In genomic region chr5:149664666-149665415, GRCh38 we compare ENCODE assay signal across 20 cellular contexts.
A peak's percentile ranks its signal among the peaks of the same experiment; 100 is the strongest.
DNase-seq lines count a peak whose midpoint lies in the region; ATAC-seq, FAIRE-seq and TF ChIP-seq lines count a peak whose summit lies in the region.
"Had no signal": no experiment of that assay in that cellular context is flagged by ENCODE, and none has a peak within 500 bp of the region (broad histone marks: within the 10 kb centered on the region; RNA-seq: fewer than 3 reads in every experiment).

No MANE protein-coding gene starts in this region.

- no TSS peak for BruUV-seq in K562 (replicated peaks; lab: Mats Ljungman, UMichigan)

- H3K4me3 ChIP-seq in K562 (no peak overlapping the region), neuronal stem cell (ENCODE audit: low read length in 2 of 2) (no peak overlapping the region)
- H3K4me3 ChIP-seq: SJSA1 had no signal

- TF ChIP-seq CTCF in K562 (IDR thresholded peaks at IDR 0.05 in 2 of 3, conservative IDR thresholded peaks at IDR 0.05 in 1 of 3; ENCODE audit: insufficient read depth in 2 of 3, low read depth in 1 of 3, low read length in 3 of 3), result no peak

- H3K4me1 ChIP-seq in K562 (replicated peaks in 1 of 2; ENCODE audit: control insufficient read depth in 2 of 2, insufficient read depth in 2 of 2, low read length in 2 of 2), result peaks cover 15 to 22% of the 10 kb centered on the region in 2 experiments
- H3K4me1 ChIP-seq in neuronal stem cell (ENCODE audit: control insufficient read depth in 2 of 2, insufficient read depth in 1 of 2, low read depth in 1 of 2, low read length in 2 of 2), result no peaks in the 10 kb centered on the region
- H3K4me1 ChIP-seq: SJSA1 had no signal

- no peaks in the 10 kb centered on the region for H3K9me1 ChIP-seq in K562 (ENCODE audit: control insufficient read depth, insufficient read depth, low read length)

- H2BK15ac ChIP-seq in neuronal stem cell (ENCODE audit: low read length), result no peak overlapping the region

- H3K14ac ChIP-seq in neuronal stem cell (ENCODE audit: low read length), result no peak overlapping the region

- H3K36me3 ChIP-seq in K562 (ENCODE audit: control insufficient read depth, insufficient read depth, low read length) (no peaks in the 10 kb centered on the region), neuronal stem cell (replicated peaks in 1 of 2; ENCODE audit: control insufficient read depth in 2 of 2, insufficient read depth in 2 of 2, low read length in 2 of 2) (no peaks in the 10 kb centered on the region)
- H3K36me3 ChIP-seq: BE2C, SJSA1 had no signal

- H2AK5ac ChIP-seq in neuronal stem cell (ENCODE audit: low read depth, low read length), result peak overlapping the region; percentile 17

- intact Hi-C loops in left ventricle myocardium superior (cut with micrococcal nuclease), result no loop called here
- intact Hi-C loops in Right ventricle myocardium superior (cut with DNase I), result no loop called here
- intact Hi-C loops in K562 (cut with micrococcal nuclease), result no loop called here

- H3K27ac ChIP-seq in K562 (ENCODE audit: extremely low read depth, low read depth, low read length) (no peak overlapping the region), neuronal stem cell (replicated peaks; ENCODE audit: low read length) (no peak overlapping the region)
- H3K27ac ChIP-seq: HL-60, SJSA1 had no signal

- DNase-seq in left ventricle myocardium superior (no peak), Right ventricle myocardium superior (no peak), K562 (ENCODE audit: extremely low read depth in 1 of 4, low spot score in 3 of 4) (no peak), neuronal stem cell (ENCODE audit: low spot score) (no peak), G401 (ENCODE audit: low spot score) (no peak)
- no peak for DNase-seq in stimulated activated naive CD8-positive, alpha-beta T cell treated with anti-CD3 and anti-CD28 coated beads, Interleukin-15, Interleukin-2, amounts not matched to agents 100 U/mL and 50 U/mL, for 24 hours
- DNase-seq: BE2C, DMS79, H9, HFFc6, KG1, NCI-H1092, NCI-H1436, NCI-H187 treated with DMSO at 0.1 percent for 48 hours, NCI-H748 treated with DMSO at 0.1 percent for 48 hours had no signal

- H3K9me3 ChIP-seq in K562 (replicated peaks; ENCODE audit: control insufficient read depth, insufficient read depth, low read depth, low read length) (peaks cover 3% of the 10 kb centered on the region; the same call in 1 of the 2 replicates), neuronal stem cell (replicated peaks in 1 of 2; ENCODE audit: control insufficient read depth in 2 of 2, insufficient read depth in 1 of 2, low read depth in 1 of 2, low read length in 2 of 2) (no peaks in the 10 kb centered on the region)

- TF ChIP-seq POLR2A in K562 (conservative IDR thresholded peaks at IDR 0.05), result no peak

- no peak overlapping the region for H3K4me2 ChIP-seq in K562 (ENCODE audit: insufficient read depth, low read length)
- H3K4me2 ChIP-seq in neuronal stem cell (ENCODE audit: insufficient read depth, low read length, poor library complexity, severe bottlenecking), result no peak overlapping the region

- TF ChIP-seq EP300 in K562 (IDR thresholded peaks at IDR 0.05; ENCODE audit: low read length), result no peak

- H2BK12ac ChIP-seq in neuronal stem cell (ENCODE audit: low read length), result no peak overlapping the region

- H3K9ac ChIP-seq in K562 (ENCODE audit: insufficient read depth in 1 of 2, low read depth in 2 of 2, low read length in 2 of 2) (no peak overlapping the region), neuronal stem cell (ENCODE audit: low read depth, low read length, poor library complexity) (no peak overlapping the region)

- WGBS in K562 (ENCODE audit: insufficient coverage, low coverage, missing lambda C conversion rate), result 89% methylated on average over 11 of the region's 11 CpGs
- WGBS in neuronal stem cell (ENCODE audit: extremely low coverage in 2 of 2, insufficient read length in 2 of 2, insufficient replicate concordance in 1 of 2), 2 donors, result no CpG with 5 or more reads among the region's 11 CpGs

- H2BK5ac ChIP-seq in neuronal stem cell (ENCODE audit: low read length), result no peak overlapping the region

- H3K27me3 ChIP-seq in K562 (ENCODE audit: control insufficient read depth in 2 of 2, insufficient read depth in 2 of 2, low read length in 2 of 2) (no peaks in the 10 kb centered on the region), neuronal stem cell (ENCODE audit: control insufficient read depth in 3 of 3, insufficient read depth in 3 of 3, low read depth in 1 of 3, low read length in 3 of 3) (peaks cover 0 to 5% (median 0%) of the 10 kb centered on the region in 3 experiments)
- H3K27me3 ChIP-seq: BE2C had no signal

- POLR2A ChIA-PET in K562 (lab: Yijun Ruan, JAX), result interaction anchor here (0.7 to 1.4 kb wide), 2 partner anchors 8 to 293 kb away, joined by 3 read pairs; no protein-coding TSS in a partner anchor

- no peak for TF ChIP-seq RAD21 in K562 (CRISPR knock-in tag; conservative IDR thresholded peaks at IDR 0.05 in 1 of 2, IDR thresholded peaks at IDR 0.05 in 1 of 2)

- ATAC-seq in left ventricle myocardium superior (peak; percentile 35), Right ventricle myocardium superior (ENCODE audit: poor library complexity) (no peak), K562 (no peak), GM19035 (IDR thresholded peaks at IDR 0.05; ENCODE audit: unreplicated experiment) (no peak)
- no peak for ATAC-seq in stimulated activated naive CD8-positive, alpha-beta T cell treated with anti-CD3 and anti-CD28 coated beads, Interleukin-15, Interleukin-2, amounts not matched to agents 100 U/mL and 50 U/mL, for 24 hours
- ATAC-seq: HepG2 had no signal

- H4K20me1 ChIP-seq in K562 (replicated peaks; ENCODE audit: control insufficient read depth, insufficient read depth, low read length), result no peaks in the 10 kb centered on the region

- H2AFZ ChIP-seq in K562 (ENCODE audit: low read depth, low read length), result peak overlapping the region; percentile 29; the same call in 1 of the 2 replicates
- no peak overlapping the region for H2AFZ ChIP-seq in neuronal stem cell (ENCODE audit: low read length)

- H4K8ac ChIP-seq in neuronal stem cell (ENCODE audit: low read depth, low read length), result no peak overlapping the region

- peak overlapping the region; percentile 11 for H3K18ac ChIP-seq in neuronal stem cell (ENCODE audit: low read length)

- H3K4ac ChIP-seq in neuronal stem cell (ENCODE audit: low read length), result no peak overlapping the region

- H3K79me2 ChIP-seq in K562 (ENCODE audit: control insufficient read depth, insufficient read depth, low read length), result no peaks in the 10 kb centered on the region

- no peak overlapping the region for H3K23ac ChIP-seq in neuronal stem cell (ENCODE audit: low read depth, low read length, poor library complexity)

- H4K91ac ChIP-seq in neuronal stem cell (ENCODE audit: low read depth, low read length, poor library complexity), result no peak overlapping the region

- CTCF ChIA-PET in K562 (lab: Yijun Ruan, JAX; ENCODE audit: low intra/inter-chr PET ratio), result no interaction called here

- FAIRE-seq in K562 (lab: Jason Lieb, UNC), result no peak
- FAIRE-seq: D721Med, HepG2 had no signal

- H3K79me1 ChIP-seq in neuronal stem cell (ENCODE audit: low read depth, low read length), result no peaks in the 10 kb centered on the region

- H2BK120ac ChIP-seq in neuronal stem cell (ENCODE audit: low read depth, low read length), result no peak overlapping the region

- in situ Hi-C loops in K562 (cut with MboI) (no loop called here), G401 (cut with HindIII; ENCODE audit: low sequenced_read_pairs) (no loop called here)

TF ChIP-seq in K562, 482 proteins besides CTCF, POLR2A, EP300 and RAD21 (continues in another document):
- no peak for TF ChIP-seq CUX1 (CRISPR knock-in tag; IDR thresholded peaks at IDR 0.05)
- TF ChIP-seq HNRNPK (IDR thresholded peaks at IDR 0.05; ENCODE audit: low read depth, low read length, poor library complexity, severe bottlenecking), result no peak
- no peak for TF ChIP-seq ILK (tag; IDR thresholded peaks at IDR 0.05; ENCODE audit: borderline replicate concordance, low read depth)
- TF ChIP-seq USF2 (CRISPR knock-in tag; IDR thresholded peaks at IDR 0.05), result no peak
